Comparison of ENCODE assay signal across 8 cellular contexts in genomic region chr22:43136255-43136654, GRCh38. TPM values are rescaled to one million over a fixed set of nuclear protein-coding genes. Genes with fewer than 3 reads are reported as not detected.
A peak's percentile ranks its signal among the peaks of the same experiment; 100 is the strongest.
DNase-seq lines count a peak whose midpoint lies in the region; ATAC-seq and TF ChIP-seq lines count a peak whose summit lies in the region.

No MANE protein-coding gene starts in this region.

- no peak overlapping the region for H3K4ac ChIP-seq in H9 (ENCODE audit: low read depth, low read length)

- no peak overlapping the region for H4K5ac ChIP-seq in H9 (ENCODE audit: insufficient read length, low read depth, low read length)

- WGBS in H9 (ENCODE audit: extremely low coverage, insufficient read length, low lambda C conversion rate): no CpG with 5 or more reads among the region's 9 CpGs

- H3K56ac ChIP-seq in H9 (ENCODE audit: insufficient read length, low read depth, low read length): no peak overlapping the region

- peak; percentile 75 for DNase-seq in BE2C
- DNase-seq in H9: peak; percentile 63
- DNase-seq in activated B cell treated with CpG ODN at 0.5 μM for 24 hours: peak; percentile 54
- DNase-seq in NCI-H345 (lab: John Stamatoyannopoulos, UW): no peak
- DNase-seq in AML-193 (lab: John Stamatoyannopoulos, UW): no peak
- DNase-seq in HCEC 1CT: no peak

- no peak overlapping the region for H2BK120ac ChIP-seq in H9 (ENCODE audit: low read depth, low read length, poor library complexity, severe bottlenecking)

- H2AFZ ChIP-seq in H9 (ENCODE audit: low read length): no peak overlapping the region

- H3K9me3 Mint-ChIP-seq in H9 (no peaks in the 10 kb centered on the region), activated B cell treated with CpG ODN at 0.5 μM for 24 hours (no peaks in the 10 kb centered on the region)

- H2BK12ac ChIP-seq in H9 (ENCODE audit: insufficient read length, low read depth, low read length): no peak overlapping the region

- no peak overlapping the region for H3K14ac ChIP-seq in H9 (ENCODE audit: insufficient read depth, low read length)

- H3K4me1 Mint-ChIP-seq in H9 (no peaks in the 10 kb centered on the region), activated B cell treated with CpG ODN at 0.5 μM for 24 hours (peaks cover 7% of the 10 kb centered on the region)

- no peak overlapping the region for H2AK5ac ChIP-seq in H9 (ENCODE audit: insufficient read length, low read length)

- H3K4me1 ChIP-seq in BE2C (no peaks in the 10 kb centered on the region), H9 (ENCODE audit: insufficient read depth, low read length) (no peaks in the 10 kb centered on the region), neutrophil (ENCODE audit: control insufficient read depth in 1 of 2, insufficient read depth in 1 of 2, low read depth in 1 of 2, low read length in 1 of 2) (peaks cover 24 to 29% of the 10 kb centered on the region in 2 experiments)

- H3K27me3 Mint-ChIP-seq in H9 (ENCODE audit: low read depth) (no peaks in the 10 kb centered on the region), activated B cell treated with CpG ODN at 0.5 μM for 24 hours (no peaks in the 10 kb centered on the region)

- no peak overlapping the region for H3K4me3 ChIP-seq in BE2C (ENCODE audit: low read depth, low read length)
- peak overlapping the region in 1 of 2 experiments; percentile 4 for H3K4me3 ChIP-seq in neutrophil (ENCODE audit: low read depth in 1 of 2, low read length in 1 of 2)

- no peak overlapping the region for H3K9ac ChIP-seq in H9 (ENCODE audit: extremely low read depth, insufficient read length, low read length)

- H3K79me2 ChIP-seq in H9 (ENCODE audit: insufficient read depth, low read length): no peaks in the 10 kb centered on the region

- H3K27ac ChIP-seq in H9 (ENCODE audit: insufficient read length, low read depth, low read length): no peak overlapping the region
- H3K27ac ChIP-seq in neutrophil: peak overlapping the region; percentile 81

- CTCF ChIA-PET in activated B cell treated with CpG ODN at 0.5 μM for 24 hours (lab: Charles Lee): interaction anchor here (0.9 to 1.1 kb wide), 4 partner anchors 25 to 356 kb away, joined by 3 to 4 read pairs (median 3); partner anchors contain the start of gene BIK

- H3K27me3 ChIP-seq in BE2C (no peaks in the 10 kb centered on the region), H9 (ENCODE audit: insufficient read depth, low read length) (no peaks in the 10 kb centered on the region), neutrophil (no peaks in the 10 kb centered on the region)

- H4K20me1 ChIP-seq in H9 (ENCODE audit: control insufficient read depth, insufficient read depth, insufficient read length): no peaks in the 10 kb centered on the region

- H2BK15ac ChIP-seq in H9 (ENCODE audit: low read depth, low read length): no peak overlapping the region

- no peak overlapping the region for H4K8ac ChIP-seq in H9 (replicated peaks; ENCODE audit: insufficient read length, low read depth, low read length)

- no peak overlapping the region for H3K4me2 ChIP-seq in H9 (ENCODE audit: insufficient read depth, insufficient read length, low read length)

- no peaks in the 10 kb centered on the region for H3K79me1 ChIP-seq in H9 (ENCODE audit: insufficient read depth, low read depth, low read length, poor library complexity, severe bottlenecking)

- no peak overlapping the region for H4K91ac ChIP-seq in H9 (ENCODE audit: insufficient read length, low read depth, low read length)

- H3K36me3 Mint-ChIP-seq in H9 (ENCODE audit: insufficient read depth in 1 of 3, low read depth in 3 of 3) (peaks cover 26 to 86% (median 78%) of the 10 kb centered on the region in 3 experiments; a peak in 6 of 7 replicates), activated B cell treated with CpG ODN at 0.5 μM for 24 hours (ENCODE audit: low read depth) (peaks cover 81% of the 10 kb centered on the region)

- H2BK20ac ChIP-seq in H9 (ENCODE audit: low read depth, low read length, poor library complexity, severe bottlenecking): no peak overlapping the region

- H3T11ph ChIP-seq in H9 (ENCODE audit: low read length): no peak overlapping the region

- no peak overlapping the region for H3K4me3 Mint-ChIP-seq in H9
- no peak overlapping the region for H3K4me3 Mint-ChIP-seq in activated B cell treated with CpG ODN at 0.5 μM for 24 hours

- H3K27ac Mint-ChIP-seq in H9 (peak overlapping the region in 1 of 3 experiments; percentile 24; a peak in 1 of 7 replicates), activated B cell treated with CpG ODN at 0.5 μM for 24 hours (no peak overlapping the region)

- no peak overlapping the region for H2BK5ac ChIP-seq in H9 (ENCODE audit: insufficient read length, low read length)

- peaks cover 84% of the 10 kb centered on the region for H3K36me3 ChIP-seq in BE2C
- peaks cover 17% of the 10 kb centered on the region for H3K36me3 ChIP-seq in neutrophil

- no peak overlapping the region for H3K23ac ChIP-seq in H9 (ENCODE audit: insufficient read length, low read depth, low read length)

- ATAC-seq in activated B cell treated with CpG ODN at 0.5 μM for 24 hours (ENCODE audit: low read depth) (peak; percentile 94), esophagus mucosa (peak; percentile 36)

- TF ChIP-seq CTCF in BE2C (IDR thresholded peaks at IDR 0.05; ENCODE audit: low read depth, low read length) (peak; percentile 83), H9 (conservative IDR thresholded peaks at IDR 0.05) (peak; percentile 72), activated B cell treated with CpG ODN at 0.5 μM for 24 hours (IDR thresholded peaks at IDR 0.05) (no peak), neutrophil (IDR thresholded peaks at IDR 0.05) (peak; percentile 55)

- POLR2A ChIA-PET in activated B cell treated with CpG ODN at 0.5 μM for 24 hours (lab: Charles Lee): no interaction called here

- intact Hi-C loops in activated B cell treated with CpG ODN at 0.5 μM for 24 hours (cut with micrococcal nuclease): loop anchor here (1.0 to 5.0 kb wide), 3 partner anchors 26 to 474 kb away; partner anchors contain the start of gene BIK

- H3K9me3 ChIP-seq in BE2C: no peaks in the 10 kb centered on the region
- H3K9me3 ChIP-seq in H9 (ENCODE audit: control insufficient read depth, low read depth, low read length): no peaks in the 10 kb centered on the region
- no peaks in the 10 kb centered on the region for H3K9me3 ChIP-seq in neutrophil

- no peaks in the 10 kb centered on the region for H3K23me2 ChIP-seq in H9 (ENCODE audit: insufficient read length, low read depth, low read length, poor library complexity, severe bottlenecking)

- no peak overlapping the region for H3K18ac ChIP-seq in H9 (ENCODE audit: insufficient read length, low read depth, low read length)

RNA-seq across cellular contexts. Expression of gene MCAT, which starts 6.9 kb away (rescaled TPM):
- 83.2 TPM for polyA plus RNA-seq in BE2C (2012; ENCODE audit: insufficient read depth, insufficient read length, low read depth)
- total RNA-seq in H9 (2021) (20.3 and 21.5 TPM in 2 replicates), activated B cell treated with CpG ODN at 0.5 μM for 24 hours (12.7 and 13.2 TPM in 2 replicates), esophagus mucosa (14.9 TPM)

RNA-seq across cellular contexts. Expression of gene TSPO, which starts 15.1 kb away (rescaled TPM):
- polyA plus RNA-seq in BE2C (2012; ENCODE audit: insufficient read depth, insufficient read length, low read depth): 153 TPM
- total RNA-seq in H9 (2021) (12.1 and 14.8 TPM in 2 replicates), activated B cell treated with CpG ODN at 0.5 μM for 24 hours (40.9 and 48.2 TPM in 2 replicates), esophagus mucosa (435 TPM)

RNA-seq across cellular contexts. Expression of gene BIK, which starts 25.7 kb away (rescaled TPM):
- polyA plus RNA-seq in BE2C (2012; ENCODE audit: insufficient read depth, insufficient read length, low read depth): 1.7 TPM
- 6.8 and 8.3 TPM in 2 replicates for total RNA-seq in H9 (2021)
- 2.6 TPM in 2 replicates for total RNA-seq in activated B cell treated with CpG ODN at 0.5 μM for 24 hours
- 22.9 TPM for total RNA-seq in esophagus mucosa

RNA-seq across cellular contexts. Expression of gene TTLL1, which starts 47.1 kb away (rescaled TPM):
- 12.1 TPM for polyA plus RNA-seq in BE2C (2012; ENCODE audit: insufficient read depth, insufficient read length, low read depth)
- total RNA-seq in H9 (2021): 4.1 TPM in 2 replicates
- total RNA-seq in activated B cell treated with CpG ODN at 0.5 μM for 24 hours: 1.2 and 1.5 TPM in 2 replicates
- total RNA-seq in esophagus mucosa: 4.7 TPM

RNA-seq across cellular contexts. Expression of gene TTLL12, which starts 50.7 kb away (rescaled TPM):
- 78.0 TPM for polyA plus RNA-seq in BE2C (2012; ENCODE audit: insufficient read depth, insufficient read length, low read depth)
- 89.6 and 90.2 TPM in 2 replicates for total RNA-seq in H9 (2021)
- total RNA-seq in activated B cell treated with CpG ODN at 0.5 μM for 24 hours: 30.0 and 31.5 TPM in 2 replicates
- 120 TPM for total RNA-seq in esophagus mucosa

Comparison
In these comparisons a context has a peak if more than half of its experiments do, and no peak if none do; other contexts are left out.
1. DNase-seq: peak in BE2C (single experiment), H9 (single experiment) and activated B cell treated with CpG ODN at 0.5 μM for 24 hours (single experiment); none in NCI-H345 (single experiment), AML-193 (0 of 2) and HCEC 1CT (single experiment).